Comparison of ENCODE assay signal across 8 cellular contexts in genomic region chr2:172106128-172106961, GRCh38. TPM values are rescaled to one million over a fixed set of nuclear protein-coding genes. Genes with fewer than 3 reads are reported as not detected.
DNase-seq lines count a peak whose midpoint lies in the region; ATAC-seq and TF ChIP-seq lines count a peak whose summit lies in the region.

No MANE protein-coding gene starts in this region.

- H2AK5ac ChIP-seq in IMR-90 (ENCODE audit: low read depth, low read length) = no peak overlapping the region; the same call in 1 of the 2 replicates

- POLR2A ChIA-PET in CD8-positive, alpha-beta T cell (lab: Charles Lee) = interaction anchor here (0.5 to 1.8 kb wide), 3 partner anchors 10 to 568 kb away, joined by 3 to 5 read pairs (median 3); no protein-coding TSS in a partner anchor
- POLR2A ChIA-PET in IMR-90 (lab: Charles Lee; ENCODE audit: unreplicated experiment) = no interaction called here
- POLR2A ChIA-PET in activated CD4-positive, alpha-beta memory T cell treated with anti-CD3 and anti-CD28 coated beads, Interleukin-2, amount 10 ng/mL, durations not matched to agents 7 days and 5 days (lab: Charles Lee) = interaction anchor here (0.7 to 1.7 kb wide), 3 partner anchors 356 to 402 kb away, joined by 3 to 4 read pairs (median 4); no protein-coding TSS in a partner anchor

- peak in 4 of 7 experiments; percentile 49 to 62 (median 52) for DNase-seq in CD8-positive, alpha-beta T cell
- DNase-seq in IMR-90 (peak; percentile 43), foreskin fibroblast (peak in 1 of 2 donors; percentile 73), retinal pigment epithelial cell (ENCODE audit: low read depth) (no peak)
- peak; percentile 62 for DNase-seq in activated CD4-positive, alpha-beta memory T cell treated with anti-CD3 and anti-CD28 coated beads, Interleukin-2, amount 10 ng/mL, durations not matched to agents 7 days and 5 days
- DNase-seq in stimulated activated CD4-positive, alpha-beta T cell treated with anti-CD3 and anti-CD28 coated beads, Interleukin-4, amount 100 ng/mL, for 1 hour = no peak

- H3K27me3 Mint-ChIP-seq in CD8-positive, alpha-beta T cell (ENCODE audit: low read depth) = peaks cover 71% of the 10 kb centered on the region
- H3K27me3 Mint-ChIP-seq in activated CD4-positive, alpha-beta memory T cell treated with anti-CD3 and anti-CD28 coated beads, Interleukin-2, amount 10 ng/mL, durations not matched to agents 7 days and 5 days = peaks cover 78% of the 10 kb centered on the region
- peaks cover 87% of the 10 kb centered on the region for H3K27me3 Mint-ChIP-seq in stimulated activated memory B cell treated with anti-CD40 and anti-IgM and Interleukin-4, amounts not matched to agents 10 μg/mL and 1 μg/mL and 100 μg/mL, for 72 hours

- no peaks in the 10 kb centered on the region for H3K9me3 ChIP-seq in CD8-positive, alpha-beta T cell (ENCODE audit: low read length)
- H3K9me3 ChIP-seq in IMR-90 (ENCODE audit: control insufficient read depth, insufficient read depth, low read length) = no peaks in the 10 kb centered on the region

- H3K79me1 ChIP-seq in IMR-90 (ENCODE audit: low read depth in 1 of 2, low read length in 2 of 2) = no peaks in the 10 kb centered on the region

- H3K4me1 Mint-ChIP-seq in CD8-positive, alpha-beta T cell (ENCODE audit: low read depth) = peaks cover 41% of the 10 kb centered on the region
- H3K4me1 Mint-ChIP-seq in activated CD4-positive, alpha-beta memory T cell treated with anti-CD3 and anti-CD28 coated beads, Interleukin-2, amount 10 ng/mL, durations not matched to agents 7 days and 5 days = peaks cover 51% of the 10 kb centered on the region
- peaks cover 46% of the 10 kb centered on the region for H3K4me1 Mint-ChIP-seq in stimulated activated memory B cell treated with anti-CD40 and anti-IgM and Interleukin-4, amounts not matched to agents 10 μg/mL and 1 μg/mL and 100 μg/mL, for 72 hours

- H3K27me3 ChIP-seq in CD8-positive, alpha-beta T cell (ENCODE audit: insufficient read depth, low read length) = peaks cover 64% of the 10 kb centered on the region
- H3K27me3 ChIP-seq in IMR-90 (ENCODE audit: control insufficient read depth, insufficient read depth, low read length) = no peaks in the 10 kb centered on the region; the same call in 1 of the 2 replicates

- H2AK9ac ChIP-seq in IMR-90 (replicated peaks; ENCODE audit: low read depth, low read length, poor library complexity) = peak overlapping the region; percentile 58

- peak; percentile 52 for TF ChIP-seq CTCF in CD8-positive, alpha-beta T cell (IDR thresholded peaks at IDR 0.05)
- TF ChIP-seq CTCF in IMR-90 (conservative IDR thresholded peaks at IDR 0.05; ENCODE audit: low read depth, low read length) (peak; percentile 66), foreskin fibroblast (IDR thresholded peaks at IDR 0.05; ENCODE audit: low read depth, low read length) (peak; percentile 47), retinal pigment epithelial cell (conservative IDR thresholded peaks at IDR 0.05; ENCODE audit: low read depth, low read length) (peak; percentile 58)

- TF ChIP-seq RAD21 in IMR-90 (IDR thresholded peaks at IDR 0.05; ENCODE audit: low read length) = peak; percentile 67

- H2AFZ ChIP-seq in IMR-90 (replicated peaks; ENCODE audit: low read length, poor library complexity) = peak overlapping the region; percentile 96

- 0 out of 2 replicates have a peak overlapping the region, but pooled peaks have one; percentile 11 for H2BK20ac ChIP-seq in IMR-90 (ENCODE audit: low read depth, low read length)

- peak overlapping the region; percentile 57 for H4K5ac ChIP-seq in IMR-90 (ENCODE audit: low read depth, low read length)

- peak overlapping the region; percentile 43 for H3K14ac ChIP-seq in IMR-90 (replicated peaks; ENCODE audit: low read depth, low read length)

- H3K9ac ChIP-seq in IMR-90 (ENCODE audit: low read depth, low read length) = peak overlapping the region; percentile 42

- H4K91ac ChIP-seq in IMR-90 (ENCODE audit: insufficient read depth, low read depth, low read length) = 0 out of 2 replicates have a peak overlapping the region, but pooled peaks have one; percentile 10

- intact Hi-C loops in CD8-positive, alpha-beta T cell (cut with DNase I, micrococcal nuclease) = loop anchor here (2.0 to 10.0 kb wide), 10 partner anchors 34 to 672 kb away; partner anchors contain the start of genes DCAF17 (in 1 of the 2) and METTL8 (in 1 of the 2)
- intact Hi-C loops in IMR-90 (cut with micrococcal nuclease) = loop anchor here (1.0 kb wide), 1 partner anchor 532 kb away; no protein-coding TSS in a partner anchor

- in situ Hi-C loops in IMR-90 (cut with MboI; ENCODE audit: low sequenced_read_pairs) = loop anchor here (5.0 kb wide), 2 partner anchors 299 to 404 kb away; no protein-coding TSS in a partner anchor

- H3K18ac ChIP-seq in IMR-90 (ENCODE audit: low read depth, low read length) = no peak overlapping the region

- H3K27ac Mint-ChIP-seq in CD8-positive, alpha-beta T cell = no peak overlapping the region
- H3K27ac Mint-ChIP-seq in activated CD4-positive, alpha-beta memory T cell treated with anti-CD3 and anti-CD28 coated beads, Interleukin-2, amount 10 ng/mL, durations not matched to agents 7 days and 5 days = no peak overlapping the region
- H3K27ac Mint-ChIP-seq in stimulated activated memory B cell treated with anti-CD40 and anti-IgM and Interleukin-4, amounts not matched to agents 10 μg/mL and 1 μg/mL and 100 μg/mL, for 72 hours = no peak overlapping the region

- no peaks in the 10 kb centered on the region for H3K36me3 Mint-ChIP-seq in CD8-positive, alpha-beta T cell
- H3K36me3 Mint-ChIP-seq in activated CD4-positive, alpha-beta memory T cell treated with anti-CD3 and anti-CD28 coated beads, Interleukin-2, amount 10 ng/mL, durations not matched to agents 7 days and 5 days (ENCODE audit: low read depth) = peaks cover 6% of the 10 kb centered on the region
- peaks cover 8% of the 10 kb centered on the region for H3K36me3 Mint-ChIP-seq in stimulated activated memory B cell treated with anti-CD40 and anti-IgM and Interleukin-4, amounts not matched to agents 10 μg/mL and 1 μg/mL and 100 μg/mL, for 72 hours

- 7% methylated on average over 14 of the region's 43 CpGs; no CpG with 5 or more reads in 1 of the 2 experiments for WGBS in IMR-90 (ENCODE audit: extremely low coverage in 2 of 2, insufficient read length in 1 of 2), 2 experiments

- no peak overlapping the region for H3K27ac ChIP-seq in CD8-positive, alpha-beta T cell (ENCODE audit: low read depth, low read length)
- no peak overlapping the region for H3K27ac ChIP-seq in IMR-90 (ENCODE audit: insufficient read depth, low read length)

- no peak for TF ChIP-seq POLR2A in IMR-90 (IDR thresholded peaks at IDR 0.05; ENCODE audit: low read depth, low read length)

- H2BK120ac ChIP-seq in IMR-90 (ENCODE audit: low read depth, low read length) = peak overlapping the region; percentile 18; the same call in 1 of the 2 replicates

- H3K23ac ChIP-seq in IMR-90 (ENCODE audit: low read depth, low read length) = peak overlapping the region; percentile 42

- H4K8ac ChIP-seq in IMR-90 (ENCODE audit: low read depth in 2 of 2, low read length in 2 of 2) = peak overlapping the region; percentile 3 to 56; a peak in 3 of 4 replicates

- H3K4me1 ChIP-seq in CD8-positive, alpha-beta T cell (ENCODE audit: insufficient read depth, low read length) = peaks cover 50% of the 10 kb centered on the region
- 0 out of 2 replicates have a peak, but pooled peaks cover 2% of the 10 kb centered on the region for H3K4me1 ChIP-seq in IMR-90 (ENCODE audit: control insufficient read depth, insufficient read depth, low read length)

- H3K4ac ChIP-seq in IMR-90 (ENCODE audit: low read depth, low read length) = peak overlapping the region; percentile 54

- peak overlapping the region; percentile 16 for H3K4me3 Mint-ChIP-seq in CD8-positive, alpha-beta T cell
- peak overlapping the region; percentile 64 for H3K4me3 Mint-ChIP-seq in activated CD4-positive, alpha-beta memory T cell treated with anti-CD3 and anti-CD28 coated beads, Interleukin-2, amount 10 ng/mL, durations not matched to agents 7 days and 5 days
- H3K4me3 Mint-ChIP-seq in stimulated activated memory B cell treated with anti-CD40 and anti-IgM and Interleukin-4, amounts not matched to agents 10 μg/mL and 1 μg/mL and 100 μg/mL, for 72 hours = no peak overlapping the region

- H3K9me3 Mint-ChIP-seq in CD8-positive, alpha-beta T cell = no peaks in the 10 kb centered on the region
- H3K9me3 Mint-ChIP-seq in activated CD4-positive, alpha-beta memory T cell treated with anti-CD3 and anti-CD28 coated beads, Interleukin-2, amount 10 ng/mL, durations not matched to agents 7 days and 5 days = no peaks in the 10 kb centered on the region
- H3K9me3 Mint-ChIP-seq in stimulated activated memory B cell treated with anti-CD40 and anti-IgM and Interleukin-4, amounts not matched to agents 10 μg/mL and 1 μg/mL and 100 μg/mL, for 72 hours = no peaks in the 10 kb centered on the region

- peak overlapping the region; percentile 12 for H3K4me3 ChIP-seq in CD8-positive, alpha-beta T cell (ENCODE audit: low read depth, low read length)
- H3K4me3 ChIP-seq in IMR-90 (ENCODE audit: insufficient read depth, low read depth, low read length) (peak overlapping the region; percentile 61), foreskin fibroblast (ENCODE audit: low read depth in 1 of 2, low read length in 2 of 2) (peak overlapping the region; percentile 54 to 58), retinal pigment epithelial cell (ENCODE audit: low read length) (peak overlapping the region; percentile 37)

- BruUV-seq in IMR-90 (replicated peaks; lab: Mats Ljungman, UMichigan) = no TSS peak

- H2BK15ac ChIP-seq in IMR-90 (ENCODE audit: low read depth, low read length) = no peak overlapping the region

- dilution Hi-C loops in IMR-90 (cut with HindIII; ENCODE audit: low sequenced_read_pairs, unreplicated experiment) = no loop called here

- H3K9me1 ChIP-seq in IMR-90 (ENCODE audit: insufficient read depth, low read length) = no peaks in the 10 kb centered on the region

- H4K20me1 ChIP-seq in IMR-90 (ENCODE audit: insufficient read depth, low read length) = no peaks in the 10 kb centered on the region

- ATAC-seq in CD8-positive, alpha-beta T cell = peak; percentile 46
- ATAC-seq in IMR-90 (ENCODE audit: low read depth) (peak; percentile 50), HG03135 (IDR thresholded peaks at IDR 0.05; ENCODE audit: unreplicated experiment) (no peak)
- no peak for ATAC-seq in stimulated activated memory B cell treated with anti-CD40 and anti-IgM and Interleukin-4, amounts not matched to agents 10 μg/mL and 1 μg/mL and 100 μg/mL, for 72 hours

- peak overlapping the region; percentile 87 for H3K4me2 ChIP-seq in IMR-90 (ENCODE audit: low read depth, low read length)

- CTCF ChIA-PET in CD8-positive, alpha-beta T cell (lab: Charles Lee) = interaction anchor here (0.7 to 4.1 kb wide), 16 partner anchors 9 to 533 kb away, joined by 3 to 22 read pairs (median 6); partner anchors contain the start of genes HAT1 and SLC25A12
- CTCF ChIA-PET in IMR-90 (lab: Yijun Ruan, JAX) = interaction anchor here (0.6 to 2.2 kb wide), 10 partner anchors 10 to 403 kb away, joined by 3 to 9 read pairs (median 4); no protein-coding TSS in a partner anchor
- CTCF ChIA-PET in activated CD4-positive, alpha-beta memory T cell treated with anti-CD3 and anti-CD28 coated beads, Interleukin-2, amount 10 ng/mL, durations not matched to agents 7 days and 5 days (lab: Charles Lee) = interaction anchor here (0.7 to 5.5 kb wide), 26 partner anchors 9 to 507 kb away, joined by 3 to 64 read pairs (median 4); partner anchors contain the start of gene DLX1

- H3K56ac ChIP-seq in IMR-90 (ENCODE audit: extremely low read depth, insufficient read depth, low read length) = no peak overlapping the region

- H2BK5ac ChIP-seq in IMR-90 (ENCODE audit: low read depth, low read length, poor library complexity, severe bottlenecking) = no peak overlapping the region

- no peaks in the 10 kb centered on the region for H3K36me3 ChIP-seq in CD8-positive, alpha-beta T cell (ENCODE audit: insufficient read depth, low read length)
- no peaks in the 10 kb centered on the region for H3K36me3 ChIP-seq in IMR-90 (ENCODE audit: control insufficient read depth, insufficient read depth, low read length)

RNA-seq across cellular contexts. Expression of gene DLX2, which starts 3.6 kb away (rescaled TPM):
- under 1 TPM in 1 of 2 experiments, not detected in 1; 0.14 TPM for total RNA-seq in CD8-positive, alpha-beta T cell
- not detected in 2 replicates for total RNA-seq in IMR-90 (2012; rRNA removed)
- polyA plus RNA-seq in IMR-90 (2012; rRNA removed) = 0.38 and 0.44 TPM in 2 replicates
- 0.55 and 0.60 TPM in 2 replicates for polyA plus RNA-seq in IMR-90 (2012; cell fraction: cytosol; rRNA removed)
- 1.1 and 1.2 TPM in 2 replicates for polyA plus RNA-seq in IMR-90 (2012; cell fraction: nucleus; rRNA removed; ENCODE audit: low replicate concordance)
- total RNA-seq in activated CD4-positive, alpha-beta memory T cell treated with anti-CD3 and anti-CD28 coated beads, Interleukin-2, amount 10 ng/mL, durations not matched to agents 7 days and 5 days = not detected

RNA-seq across cellular contexts. Expression of gene DLX1, which starts 21.0 kb away (rescaled TPM):
- not detected for total RNA-seq in CD8-positive, alpha-beta T cell
- total RNA-seq in IMR-90 (2012; rRNA removed) = 0.36 and 1.1 TPM in 2 replicates
- polyA plus RNA-seq in IMR-90 (2012; rRNA removed) = 2.1 and 2.2 TPM in 2 replicates
- polyA plus RNA-seq in IMR-90 (2012; cell fraction: cytosol; rRNA removed) = 0.97 and 1.3 TPM in 2 replicates
- 3.7 and 5.4 TPM in 2 replicates for polyA plus RNA-seq in IMR-90 (2012; cell fraction: nucleus; rRNA removed; ENCODE audit: low replicate concordance)
- under 1 TPM in 1 of 2 experiments, not detected in 1; 0.18 TPM for total RNA-seq in activated CD4-positive, alpha-beta memory T cell treated with anti-CD3 and anti-CD28 coated beads, Interleukin-2, amount 10 ng/mL, durations not matched to agents 7 days and 5 days

Comparison
In these comparisons a context has a peak if more than half of its experiments do, and no peak if none do; other contexts are left out.
1. ATAC-seq: peak in CD8-positive, alpha-beta T cell (single experiment) and IMR-90 (single experiment); none in stimulated activated memory B cell treated with anti-CD40 and anti-IgM and Interleukin-4, amounts not matched to agents 10 μg/mL and 1 μg/mL and 100 μg/mL, for 72 hours (single experiment) and HG03135 (single experiment).
2. DNase-seq: peak in CD8-positive, alpha-beta T cell (4 of 7), IMR-90 (single experiment) and activated CD4-positive, alpha-beta memory T cell treated with anti-CD3 and anti-CD28 coated beads, Interleukin-2, amount 10 ng/mL, durations not matched to agents 7 days and 5 days (single experiment); none in retinal pigment epithelial cell (single experiment) and stimulated activated CD4-positive, alpha-beta T cell treated with anti-CD3 and anti-CD28 coated beads, Interleukin-4, amount 100 ng/mL, for 1 hour (single experiment).
3. Peak in every context shown above with its lines, with median percentiles within 50 percentile points of each other: H3K4me3 ChIP-seq and CTCF ChIP-seq.